1 cellular context compared by ENCODE assay signal in genomic region chr1:156601122-156601830, GRCh38.
TF ChIP-seq lines count a peak whose summit lies in the region.

Gene GPATCH4, minus strand, starts transcription at chr1:156601479.

TF ChIP-seq in HepG2, 621 proteins besides CTCF, POLR2A, EP300 and RAD21 (continued from another document):
- TF ChIP-seq ZNF775 (CRISPR knock-in tag; IDR thresholded peaks at IDR 0.05; ENCODE audit: borderline replicate concordance) (no peak), MYC (CRISPR knock-in tag; IDR thresholded peaks at IDR 0.05; ENCODE audit: borderline replicate concordance) (peak; percentile 98), PAF1 (CRISPR knock-in tag; IDR thresholded peaks at IDR 0.05) (no peak), NR2F6 (IDR thresholded peaks at IDR 0.05) (no peak), NR2F6 (CRISPR knock-in tag; IDR thresholded peaks at IDR 0.05) (no peak), MXI1 (IDR thresholded peaks at IDR 0.05; ENCODE audit: borderline replicate concordance, low read depth, low read length) (peak; percentile 100), ZNF136 (CRISPR knock-in tag; IDR thresholded peaks at IDR 0.05; ENCODE audit: low read depth) (peak; percentile 40; the same call in 1 of the 2 replicates), KLF16 (CRISPR knock-in tag; IDR thresholded peaks at IDR 0.05) (peak in 1 of 2 experiments; percentile 77; a peak in 2 of 4 replicates), SALL1 (CRISPR knock-in tag; IDR thresholded peaks at IDR 0.05) (peak; percentile 63), KLF12 (CRISPR knock-in tag; IDR thresholded peaks at IDR 0.05; ENCODE audit: borderline replicate concordance) (no peak), NPAS2 (CRISPR knock-in tag; IDR thresholded peaks at IDR 0.05; ENCODE audit: borderline replicate concordance) (no peak), ZBTB38 (CRISPR knock-in tag; IDR thresholded peaks at IDR 0.05) (no peak), NR3C1 (CRISPR knock-in tag; IDR thresholded peaks at IDR 0.05) (no peak)
- TF ChIP-seq, protein P1, sequence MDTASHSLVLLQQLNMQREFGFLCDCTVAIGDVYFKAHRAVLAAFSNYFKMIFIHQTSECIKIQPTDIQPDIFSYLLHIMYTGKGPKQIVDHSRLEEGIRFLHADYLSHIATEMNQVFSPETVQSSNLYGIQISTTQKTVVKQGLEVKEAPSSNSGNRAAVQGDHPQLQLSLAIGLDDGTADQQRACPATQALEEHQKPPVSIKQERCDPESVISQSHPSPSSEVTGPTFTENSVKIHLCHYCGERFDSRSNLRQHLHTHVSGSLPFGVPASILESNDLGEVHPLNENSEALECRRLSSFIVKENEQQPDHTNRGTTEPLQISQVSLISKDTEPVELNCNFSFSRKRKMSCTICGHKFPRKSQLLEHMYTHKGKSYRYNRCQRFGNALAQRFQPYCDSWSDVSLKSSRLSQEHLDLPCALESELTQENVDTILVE (CRISPR knock-in tag; IDR thresholded peaks at IDR 0.05): peak; percentile 38; the same call in 1 of the 2 replicates
